ENCODE assay signal across 19 cellular contexts in the genomic region with DNA sequence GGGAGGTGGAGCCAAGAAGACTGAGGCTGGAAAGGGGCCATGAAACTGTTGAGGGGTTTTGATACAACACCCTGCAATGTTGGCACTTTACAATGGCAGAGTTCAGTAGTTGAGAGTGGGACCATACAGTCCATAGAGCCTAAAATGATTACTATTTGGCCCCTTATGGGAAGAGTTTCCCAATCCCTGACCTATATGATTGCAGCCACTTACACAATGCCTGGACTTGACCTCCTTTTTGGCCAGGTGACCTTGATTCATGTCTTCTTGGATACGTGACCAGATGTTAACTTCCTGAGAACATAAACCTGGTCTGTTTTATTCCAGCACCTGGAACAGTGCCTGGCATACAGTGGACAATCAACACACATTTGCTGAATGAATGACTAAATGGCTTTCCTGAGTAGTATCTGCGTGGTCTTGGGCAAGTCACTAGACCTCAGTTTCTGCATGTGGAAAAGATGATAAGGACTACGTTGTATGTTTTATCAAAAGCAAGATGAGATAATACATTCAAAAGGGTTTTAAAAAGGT. TPM values are rescaled to one million over a fixed set of nuclear protein-coding genes. Genes with fewer than 3 reads are reported as not detected.
DNase-seq lines count a peak whose midpoint lies in the region; ATAC-seq and TF ChIP-seq lines count a peak whose summit lies in the region.
"Had no signal": no experiment of that assay in that cellular context is flagged by ENCODE, and none has a peak within 500 bp of the region (broad histone marks: within the 10 kb centered on the region; RNA-seq: fewer than 3 reads in every experiment).

No MANE protein-coding gene starts in this region.

- no peak for TF ChIP-seq CTCF in BE2C (IDR thresholded peaks at IDR 0.05; ENCODE audit: low read depth, low read length)
- no peak for TF ChIP-seq CTCF in H9 (conservative IDR thresholded peaks at IDR 0.05)
- TF ChIP-seq CTCF in WTC11 (IDR thresholded peaks at IDR 0.05) = no peak
- TF ChIP-seq CTCF in Peyer's patch (IDR thresholded peaks at IDR 0.05) = no peak

- H3K79me1 ChIP-seq in H9 (ENCODE audit: insufficient read depth, low read depth, low read length, poor library complexity, severe bottlenecking) = no peaks in the 10 kb centered on the region

- CTCF ChIA-PET in WTC11 (lab: Charles Lee) = no interaction called here

- H2AFZ ChIP-seq in H9 (ENCODE audit: low read length) = no peak overlapping the region

- H3K36me3 Mint-ChIP-seq in H9 (ENCODE audit: insufficient read depth in 1 of 3, low read depth in 3 of 3) (no peaks in the 10 kb centered on the region), WTC11 (no peaks in the 10 kb centered on the region)
- H3K36me3 Mint-ChIP-seq: CD8-positive, alpha-beta T cell had no signal

- H3K36me3 ChIP-seq in BE2C = no peaks in the 10 kb centered on the region
- no peaks in the 10 kb centered on the region for H3K36me3 ChIP-seq in HAP-1 (replicated peaks)
- no peaks in the 10 kb centered on the region for H3K36me3 ChIP-seq in Peyer's patch
- H3K36me3 ChIP-seq: BLaER1 treated with 17β-estradiol and CSF1 and Interleukin-3, amounts not matched to agents 10 nM and 100 nM had no signal

- WGBS in H9 (ENCODE audit: extremely low coverage, insufficient read length, low lambda C conversion rate) = no CpG with 5 or more reads among the region's 3 CpGs
- 64% methylated on average over 3 of the region's 3 CpGs for WGBS in right cardiac atrium

- H4K5ac ChIP-seq in H9 (ENCODE audit: insufficient read length, low read depth, low read length) = no peak overlapping the region

- H3K27ac ChIP-seq in H9 (ENCODE audit: insufficient read length, low read depth, low read length) (no peak overlapping the region), right cardiac atrium (ENCODE audit: low read length) (no peak overlapping the region), Peyer's patch (no peak overlapping the region)
- H3K27ac ChIP-seq: BLaER1 treated with 17β-estradiol and CSF1 and Interleukin-3, amounts not matched to agents 10 nM and 100 nM; C4-2B had no signal

- no peak overlapping the region for H3K23ac ChIP-seq in H9 (ENCODE audit: insufficient read length, low read depth, low read length)

- POLR2A ChIA-PET in WTC11 (lab: Charles Lee) = no interaction called here

- no peak overlapping the region for H3K4me2 ChIP-seq in H9 (ENCODE audit: insufficient read depth, insufficient read length, low read length)
- H3K4me2 ChIP-seq: BLaER1 treated with 17β-estradiol and CSF1 and Interleukin-3, amounts not matched to agents 10 nM and 100 nM had no signal

- no peak overlapping the region for H3K4ac ChIP-seq in H9 (ENCODE audit: low read depth, low read length)

- H3K27me3 ChIP-seq in BE2C (no peaks in the 10 kb centered on the region), H9 (ENCODE audit: insufficient read depth, low read length) (no peaks in the 10 kb centered on the region), HAP-1 (ENCODE audit: low read depth) (0 out of 2 replicates have a peak, but pooled peaks cover 2% of the 10 kb centered on the region), right cardiac atrium (ENCODE audit: control insufficient read depth, insufficient read depth) (no peaks in the 10 kb centered on the region), Peyer's patch (no peaks in the 10 kb centered on the region)
- H3K27me3 ChIP-seq: BLaER1 treated with 17β-estradiol and CSF1 and Interleukin-3, amounts not matched to agents 10 nM and 100 nM had no signal

- ATAC-seq in WTC11 = no peak
- ATAC-seq in right cardiac atrium = no peak
- ATAC-seq: CD8-positive, alpha-beta T cell had no signal

- H2BK120ac ChIP-seq in H9 (ENCODE audit: low read depth, low read length, poor library complexity, severe bottlenecking) = no peak overlapping the region

- H2BK5ac ChIP-seq in H9 (ENCODE audit: insufficient read length, low read length) = no peak overlapping the region

- H3T11ph ChIP-seq in H9 (ENCODE audit: low read length) = peak overlapping the region; percentile 36

- H3K27me3 Mint-ChIP-seq in H9 (ENCODE audit: low read depth) (no peaks in the 10 kb centered on the region), WTC11 (ENCODE audit: low read depth) (no peaks in the 10 kb centered on the region)
- H3K27me3 Mint-ChIP-seq: CD4-positive, alpha-beta T cell had no signal

- no peak overlapping the region for H4K8ac ChIP-seq in H9 (replicated peaks; ENCODE audit: insufficient read length, low read depth, low read length)

- no peaks in the 10 kb centered on the region for H3K9me3 ChIP-seq in BE2C
- no peaks in the 10 kb centered on the region for H3K9me3 ChIP-seq in H9 (ENCODE audit: control insufficient read depth, low read depth, low read length)
- no peaks in the 10 kb centered on the region for H3K9me3 ChIP-seq in HAP-1
- no peaks in the 10 kb centered on the region for H3K9me3 ChIP-seq in right cardiac atrium (ENCODE audit: control insufficient read depth, low read length)
- H3K9me3 ChIP-seq in Peyer's patch = no peaks in the 10 kb centered on the region
- H3K9me3 ChIP-seq: Caco-2 had no signal

- no peaks in the 10 kb centered on the region for H4K20me1 ChIP-seq in H9 (ENCODE audit: control insufficient read depth, insufficient read depth, insufficient read length)
- H4K20me1 ChIP-seq: BLaER1 treated with 17β-estradiol and CSF1 and Interleukin-3, amounts not matched to agents 10 nM and 100 nM had no signal

- H2AK5ac ChIP-seq in H9 (ENCODE audit: insufficient read length, low read length) = no peak overlapping the region

- intact Hi-C loops in right cardiac atrium (cut with DNase I) = no loop called here

- peak; percentile 26 for DNase-seq in BE2C
- no peak for DNase-seq in H9
- no peak for DNase-seq in WTC11 (ENCODE audit: low spot score)
- DNase-seq in HAP-1 (ENCODE audit: low spot score in 2 of 2) = no peak
- no peak for DNase-seq in right cardiac atrium
- DNase-seq in Peyer's patch = no peak
- DNase-seq: 8988T; ACHN; Caco-2; Calu3; CD4-positive, alpha-beta T cell; CD8-positive, alpha-beta T cell; DMS79 treated with DMSO at 0.1 percent for 48 hours; GF-D8 had no signal

- TF ChIP-seq POLR2A in Peyer's patch (IDR thresholded peaks at IDR 0.05) = no peak

- no peak overlapping the region for H3K14ac ChIP-seq in H9 (ENCODE audit: insufficient read depth, low read length)

- H3K23me2 ChIP-seq in H9 (ENCODE audit: insufficient read length, low read depth, low read length, poor library complexity, severe bottlenecking) = no peaks in the 10 kb centered on the region

- H3K27ac Mint-ChIP-seq in H9 (no peak overlapping the region), WTC11 (no peak overlapping the region)
- H3K27ac Mint-ChIP-seq: CD4-positive, alpha-beta T cell; CD8-positive, alpha-beta T cell had no signal

- no peak overlapping the region for H2BK20ac ChIP-seq in H9 (ENCODE audit: low read depth, low read length, poor library complexity, severe bottlenecking)

- H3K56ac ChIP-seq in H9 (ENCODE audit: insufficient read length, low read depth, low read length) = no peak overlapping the region

- H3K9me3 Mint-ChIP-seq in H9 (no peaks in the 10 kb centered on the region), WTC11 (no peaks in the 10 kb centered on the region)
- H3K9me3 Mint-ChIP-seq: CD4-positive, alpha-beta T cell; CD8-positive, alpha-beta T cell had no signal

- H2BK15ac ChIP-seq in H9 (ENCODE audit: low read depth, low read length) = no peak overlapping the region

- no peak overlapping the region for H2BK12ac ChIP-seq in H9 (ENCODE audit: insufficient read length, low read depth, low read length)

- no peak overlapping the region for H3K4me3 Mint-ChIP-seq in H9
- H3K4me3 Mint-ChIP-seq in WTC11 = no peak overlapping the region
- H3K4me3 Mint-ChIP-seq: CD4-positive, alpha-beta T cell; CD8-positive, alpha-beta T cell had no signal

- no peak overlapping the region for H3K18ac ChIP-seq in H9 (ENCODE audit: insufficient read length, low read depth, low read length)

- in situ Hi-C loops in HAP-1 (cut with MboI; ENCODE audit: low sequenced_read_pairs) = no loop called here

- H3K4me1 ChIP-seq in BE2C (peaks cover 52% of the 10 kb centered on the region), H9 (ENCODE audit: insufficient read depth, low read length) (no peaks in the 10 kb centered on the region), HAP-1 (no peaks in the 10 kb centered on the region), right cardiac atrium (ENCODE audit: control insufficient read depth, insufficient read depth, low read length) (no peaks in the 10 kb centered on the region), Peyer's patch (no peaks in the 10 kb centered on the region)

- no peak overlapping the region for H4K91ac ChIP-seq in H9 (ENCODE audit: insufficient read length, low read depth, low read length)

- H3K9ac ChIP-seq in H9 (ENCODE audit: extremely low read depth, insufficient read length, low read length) = no peak overlapping the region
- H3K9ac ChIP-seq: BLaER1 treated with 17β-estradiol and CSF1 and Interleukin-3, amounts not matched to agents 10 nM and 100 nM had no signal

- H3K79me2 ChIP-seq in H9 (ENCODE audit: insufficient read depth, low read length) = no peaks in the 10 kb centered on the region

- no peaks in the 10 kb centered on the region for H3K4me1 Mint-ChIP-seq in H9
- H3K4me1 Mint-ChIP-seq in WTC11 = peaks cover 7% of the 10 kb centered on the region

- no peak overlapping the region for H3K4me3 ChIP-seq in BE2C (ENCODE audit: low read depth, low read length)
- no peak overlapping the region for H3K4me3 ChIP-seq in HAP-1
- no peak overlapping the region for H3K4me3 ChIP-seq in right cardiac atrium (ENCODE audit: low read length)
- no peak overlapping the region for H3K4me3 ChIP-seq in Peyer's patch
- H3K4me3 ChIP-seq: BLaER1 treated with 17β-estradiol and CSF1 and Interleukin-3, amounts not matched to agents 10 nM and 100 nM had no signal

TF ChIP-seq in WTC11, 78 proteins besides CTCF, POLR2A, EP300 and RAD21:
- TF ChIP-seq MYBL2 (CRISPR knock-in tag; IDR thresholded peaks at IDR 0.05) (no peak), SOX15 (CRISPR knock-in tag; IDR thresholded peaks at IDR 0.05) (no peak), KAT7 (CRISPR knock-in tag; IDR thresholded peaks at IDR 0.05; ENCODE audit: borderline replicate concordance) (no peak), GABPB1 (CRISPR knock-in tag; IDR thresholded peaks at IDR 0.05) (peak; percentile 55; the same call in 1 of the 2 replicates), ZNF671 (CRISPR knock-in tag; IDR thresholded peaks at IDR 0.05) (no peak)

RNA-seq across cellular contexts. Expression of a gene that starts 58.4 kb away (rescaled TPM):
- 1.9 TPM for polyA plus RNA-seq in BE2C (2012; ENCODE audit: insufficient read depth, insufficient read length, low read depth)
- not detected in 2 replicates for total RNA-seq in H9 (2021)
- 0.09 TPM in 1 of 3 replicates, not detected in the others for total RNA-seq in WTC11 (2021)
- total RNA-seq in right cardiac atrium = not detected
- not detected for polyA plus RNA-seq in right cardiac atrium
- total RNA-seq in Peyer's patch = not detected
- total RNA-seq: A673; Caco-2; Calu3; CD4-positive, alpha-beta T cell; CD8-positive, alpha-beta T cell had no signal
- polyA plus RNA-seq: AG04450, BJ had no signal
